Comparison of ENCODE assay signal across 21 cellular contexts in genomic region chr10:30464675-30465074, GRCh38.
"Had no signal": no experiment of that assay in that cellular context is flagged by ENCODE, and none has a peak within 500 bp of the region (broad histone marks: within the 10 kb centered on the region; RNA-seq: fewer than 3 reads in every experiment).

No MANE protein-coding gene starts in this region.

- H3K4me2 ChIP-seq: neural progenitor cell had no signal

- H2AFZ ChIP-seq: neural progenitor cell had no signal

- DNase-seq: activated CD4-positive, alpha-beta T cell treated with anti-CD3 and anti-CD28 coated beads for 48 hours; activated CD4-positive, alpha-beta T cell treated with anti-CD3 and anti-CD28 coated beads, Interleukin-2, amount 50 U/mL, for 48 hours; activated CD8-positive, alpha-beta memory T cell treated with anti-CD3 and anti-CD28 coated beads for 24 hours; activated gamma-delta T cell; activated naive CD4-positive, alpha-beta T cell treated with anti-CD3 and anti-CD28 coated beads, Interleukin-2, amount 50 U/mL, for 16 hours; amniotic stem cell; naive thymus-derived CD4-positive, alpha-beta T cell; occipital lobe; posterior cingulate gyrus; right cardiac atrium; stimulated activated CD4-positive, alpha-beta T cell treated with anti-CD3 and anti-CD28 coated beads, Interleukin-4, amount 100 ng/mL, for 1 hour; SW 1271; T-helper 9 cell had no signal

- ATAC-seq: activated CD4-positive, CD25-positive, alpha-beta regulatory T cell treated with anti-CD3 and anti-CD28 coated beads, Interleukin-2, amount 50 U/mL, for 24 hours; naive thymus-derived CD4-positive, alpha-beta T cell had no signal

- H3K27ac Mint-ChIP-seq: mesothelial cell of epicardium; neural progenitor cell; T-helper 1 cell treated with Interleukin-12 subunit alpha and Interleukin-12 subunit beta and Interleukin-4 antibody, amounts not matched to agents 30 μg/mL and 1 μg/mL, for 36 hours had no signal

- H3K27ac ChIP-seq: brain microvascular endothelial cell, foreskin keratinocyte, neural progenitor cell, VCaP had no signal

- H3K4me3 ChIP-seq: esophagus muscularis mucosa, neural progenitor cell had no signal

- H3K9me3 ChIP-seq: esophagus muscularis mucosa had no signal

- H3K9me3 Mint-ChIP-seq: mesothelial cell of epicardium; neural progenitor cell; T-helper 1 cell treated with Interleukin-12 subunit alpha and Interleukin-12 subunit beta and Interleukin-4 antibody, amounts not matched to agents 30 μg/mL and 1 μg/mL, for 36 hours had no signal

- H3K27me3 ChIP-seq: brain microvascular endothelial cell, esophagus muscularis mucosa, foreskin keratinocyte, neural progenitor cell had no signal

- H3K4me3 Mint-ChIP-seq: mesothelial cell of epicardium; naive thymus-derived CD4-positive, alpha-beta T cell; neural progenitor cell; T-helper 1 cell treated with Interleukin-12 subunit alpha and Interleukin-12 subunit beta and Interleukin-4 antibody, amounts not matched to agents 30 μg/mL and 1 μg/mL, for 36 hours had no signal

- H3K4me1 ChIP-seq: foreskin keratinocyte, neural progenitor cell had no signal

- H3K9ac ChIP-seq: neural progenitor cell had no signal
